11 cellular contexts compared by ENCODE assay signal in the genomic region with DNA sequence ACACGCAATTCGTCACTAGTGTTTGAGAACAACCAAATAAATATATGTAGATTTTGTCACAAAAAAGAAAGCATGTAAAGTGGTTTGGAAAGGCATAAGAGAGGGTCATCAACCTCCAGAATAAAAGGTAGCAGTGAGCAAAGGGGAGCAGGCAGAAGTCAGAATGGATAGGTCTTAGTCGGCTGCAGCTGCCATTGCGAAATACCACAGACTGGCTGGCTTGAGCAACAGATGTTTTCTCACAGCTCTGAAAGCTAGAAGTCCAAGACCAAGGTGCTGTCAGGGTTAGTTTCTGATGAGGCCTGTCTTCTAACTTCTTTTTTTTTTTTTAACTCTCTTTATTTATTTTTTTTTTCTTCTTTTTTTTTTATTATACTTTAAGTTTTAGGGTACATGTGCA.
DNase-seq lines count a peak whose midpoint lies in the region; ATAC-seq and TF ChIP-seq lines count a peak whose summit lies in the region.
"Had no signal": no experiment of that assay in that cellular context is flagged by ENCODE, and none has a peak within 500 bp of the region (broad histone marks: within the 10 kb centered on the region; RNA-seq: fewer than 3 reads in every experiment).

No MANE protein-coding gene starts in this region.

- H3K27me3 ChIP-seq in mesenchymal stem cell (ENCODE audit: control insufficient read depth in 1 of 2, insufficient read depth in 1 of 2, low read length in 2 of 2), result no peaks in the 10 kb centered on the region

- no peak overlapping the region for H2AK5ac ChIP-seq in mesenchymal stem cell (ENCODE audit: low read length, severe bottlenecking)

- H3K9me3 Mint-ChIP-seq in activated T-cell treated with anti-CD3 and anti-CD28 coated beads, Interleukin-2, amount 50 U/mL, for 4 hours, result no peaks in the 10 kb centered on the region
- peaks cover 0 to 2% (median 0%) of the 10 kb centered on the region in 9 donors for H3K9me3 Mint-ChIP-seq in naive thymus-derived CD8-positive, alpha-beta T cell

- no peak overlapping the region for H3K9ac ChIP-seq in mesenchymal stem cell (ENCODE audit: low read length)
- H3K9ac ChIP-seq: parathyroid adenoma had no signal

- POLR2A ChIA-PET in naive thymus-derived CD8-positive, alpha-beta T cell (lab: Charles Lee), result no interaction called here

- H3K9me3 ChIP-seq in mesenchymal stem cell (ENCODE audit: control insufficient read depth, low read length), result no peaks in the 10 kb centered on the region

- no peak overlapping the region for H2BK120ac ChIP-seq in mesenchymal stem cell (ENCODE audit: low read depth, low read length)

- no peak overlapping the region for H3K18ac ChIP-seq in mesenchymal stem cell (ENCODE audit: low read depth in 1 of 2, low read length in 2 of 2)

- 25% methylated on average over 2 of the region's 4 CpGs for WGBS in mesenchymal stem cell

- no peaks in the 10 kb centered on the region for H3K4me1 ChIP-seq in mesenchymal stem cell (ENCODE audit: control insufficient read depth, insufficient read depth, low read depth, low read length)
- H3K4me1 ChIP-seq: parathyroid adenoma had no signal

- DNase-seq in Ammon's horn (ENCODE audit: low spot score), result peak; percentile 38
- DNase-seq in NCI-H69 (lab: John Stamatoyannopoulos, UW), result peak; percentile 22
- peak; percentile 88 for DNase-seq in epithelial cell of esophagus (ENCODE audit: low read depth)
- peak; percentile 57 for DNase-seq in mesenchymal stem cell
- DNase-seq in activated T-cell treated with anti-CD3 and anti-CD28 coated beads, Interleukin-2, amount 50 U/mL, for 4 hours, result no peak
- DNase-seq in globus pallidus (ENCODE audit: low spot score), result no peak
- no peak for DNase-seq in naive thymus-derived CD8-positive, alpha-beta T cell
- DNase-seq: activated CD8-positive, alpha-beta memory T cell treated with anti-CD3 and anti-CD28 coated beads, Interleukin-2, amount 10 ng/mL, durations not matched to agents 7 days and 5 days; CD4-positive, alpha-beta memory T cell had no signal

- no peak overlapping the region for H3K4me3 Mint-ChIP-seq in activated T-cell treated with anti-CD3 and anti-CD28 coated beads, Interleukin-2, amount 50 U/mL, for 4 hours
- H3K4me3 Mint-ChIP-seq in naive thymus-derived CD8-positive, alpha-beta T cell, result no peak overlapping the region
- H3K4me3 Mint-ChIP-seq: activated CD8-positive, alpha-beta memory T cell treated with anti-CD3 and anti-CD28 coated beads, Interleukin-2, amount 10 ng/mL, durations not matched to agents 7 days and 5 days; CD4-positive, alpha-beta memory T cell had no signal

- H4K91ac ChIP-seq in mesenchymal stem cell (ENCODE audit: low read length), result no peak overlapping the region

- H3K4me1 Mint-ChIP-seq in activated T-cell treated with anti-CD3 and anti-CD28 coated beads, Interleukin-2, amount 50 U/mL, for 4 hours (ENCODE audit: low read depth), result no peaks in the 10 kb centered on the region
- H3K4me1 Mint-ChIP-seq in naive thymus-derived CD8-positive, alpha-beta T cell, result no peaks in the 10 kb centered on the region
- H3K4me1 Mint-ChIP-seq: activated CD8-positive, alpha-beta memory T cell treated with anti-CD3 and anti-CD28 coated beads, Interleukin-2, amount 10 ng/mL, durations not matched to agents 7 days and 5 days; CD4-positive, alpha-beta memory T cell had no signal

- TF ChIP-seq CTCF in epithelial cell of esophagus (IDR thresholded peaks at IDR 0.05; ENCODE audit: insufficient read depth, low read depth, low read length, missing control alignments), result no peak

- no peaks in the 10 kb centered on the region for H3K36me3 Mint-ChIP-seq in activated T-cell treated with anti-CD3 and anti-CD28 coated beads, Interleukin-2, amount 50 U/mL, for 4 hours (ENCODE audit: insufficient read depth)
- peaks cover 0 to 4% (median 3%) of the 10 kb centered on the region in 3 donors for H3K36me3 Mint-ChIP-seq in naive thymus-derived CD8-positive, alpha-beta T cell
- H3K36me3 Mint-ChIP-seq: activated CD8-positive, alpha-beta memory T cell treated with anti-CD3 and anti-CD28 coated beads, Interleukin-2, amount 10 ng/mL, durations not matched to agents 7 days and 5 days; CD4-positive, alpha-beta memory T cell had no signal

- H4K8ac ChIP-seq in mesenchymal stem cell (ENCODE audit: low read length), result no peak overlapping the region

- ATAC-seq in activated T-cell treated with anti-CD3 and anti-CD28 coated beads, Interleukin-2, amount 50 U/mL, for 4 hours, result no peak
- no peak for ATAC-seq in HG02642 (IDR thresholded peaks at IDR 0.05; ENCODE audit: poor library complexity, unreplicated experiment)
- ATAC-seq in naive thymus-derived CD8-positive, alpha-beta T cell, result no peak
- ATAC-seq: activated CD8-positive, alpha-beta memory T cell treated with anti-CD3 and anti-CD28 coated beads, Interleukin-2, amount 10 ng/mL, durations not matched to agents 7 days and 5 days had no signal

- H3K36me3 ChIP-seq in mesenchymal stem cell (ENCODE audit: control insufficient read depth in 1 of 2, insufficient read depth in 2 of 2, low read depth in 1 of 2, low read length in 2 of 2), result no peaks in the 10 kb centered on the region

- no peak overlapping the region for H3K4me3 ChIP-seq in epithelial cell of esophagus (ENCODE audit: low read length)
- H3K4me3 ChIP-seq in mesenchymal stem cell (ENCODE audit: insufficient read depth in 1 of 2, low read depth in 1 of 2, low read length in 2 of 2), result no peak overlapping the region

- H3K27ac ChIP-seq in mesenchymal stem cell (ENCODE audit: low read length, poor library complexity, severe bottlenecking), result no peak overlapping the region
- H3K27ac ChIP-seq: parathyroid adenoma had no signal

- no peak overlapping the region for H3K14ac ChIP-seq in mesenchymal stem cell (ENCODE audit: low read length in 2 of 2)

- no peak overlapping the region for H2BK5ac ChIP-seq in mesenchymal stem cell (ENCODE audit: low read depth, low read length, poor library complexity, severe bottlenecking)

- no peak overlapping the region for H2BK15ac ChIP-seq in mesenchymal stem cell (ENCODE audit: low read depth, poor library complexity, severe bottlenecking)

- no peak overlapping the region for H3K4ac ChIP-seq in mesenchymal stem cell (ENCODE audit: low read depth in 1 of 2, low read length in 2 of 2)

- no peak overlapping the region for H3K27ac Mint-ChIP-seq in naive thymus-derived CD8-positive, alpha-beta T cell
- H3K27ac Mint-ChIP-seq: activated CD8-positive, alpha-beta memory T cell treated with anti-CD3 and anti-CD28 coated beads, Interleukin-2, amount 10 ng/mL, durations not matched to agents 7 days and 5 days; CD4-positive, alpha-beta memory T cell had no signal

- H3K27me3 Mint-ChIP-seq in activated T-cell treated with anti-CD3 and anti-CD28 coated beads, Interleukin-2, amount 50 U/mL, for 4 hours (ENCODE audit: low read depth), result peaks cover 4% of the 10 kb centered on the region
- H3K27me3 Mint-ChIP-seq in naive thymus-derived CD8-positive, alpha-beta T cell, result peaks cover 0 to 5% (median 1%) of the 10 kb centered on the region in 5 donors
- H3K27me3 Mint-ChIP-seq: activated CD8-positive, alpha-beta memory T cell treated with anti-CD3 and anti-CD28 coated beads, Interleukin-2, amount 10 ng/mL, durations not matched to agents 7 days and 5 days had no signal

- H3K23ac ChIP-seq in mesenchymal stem cell (ENCODE audit: low read length in 2 of 2), result no peak overlapping the region

- no peak overlapping the region for H2AFZ ChIP-seq in mesenchymal stem cell (ENCODE audit: low read depth, low read length)
- H2AFZ ChIP-seq: parathyroid adenoma had no signal

- H3K79me1 ChIP-seq in mesenchymal stem cell (replicated peaks; ENCODE audit: low read length, poor library complexity, severe bottlenecking), result no peaks in the 10 kb centered on the region

- no peak overlapping the region for H2BK12ac ChIP-seq in mesenchymal stem cell (ENCODE audit: low read length in 2 of 2)

- no peak overlapping the region for H3K4me2 ChIP-seq in mesenchymal stem cell (ENCODE audit: low read length, poor library complexity, severe bottlenecking)

Comparison
In these comparisons a context has a peak if more than half of its experiments do, and no peak if none do; other contexts are left out.
1. DNase-seq: peak in Ammon's horn (single experiment), NCI-H69 (single experiment), epithelial cell of esophagus (single experiment) and mesenchymal stem cell (single experiment); none in activated T-cell treated with anti-CD3 and anti-CD28 coated beads, Interleukin-2, amount 50 U/mL, for 4 hours (single experiment), globus pallidus (single experiment) and naive thymus-derived CD8-positive, alpha-beta T cell (0 of 10).